29 cellular contexts compared by ENCODE assay signal in the genomic region with DNA sequence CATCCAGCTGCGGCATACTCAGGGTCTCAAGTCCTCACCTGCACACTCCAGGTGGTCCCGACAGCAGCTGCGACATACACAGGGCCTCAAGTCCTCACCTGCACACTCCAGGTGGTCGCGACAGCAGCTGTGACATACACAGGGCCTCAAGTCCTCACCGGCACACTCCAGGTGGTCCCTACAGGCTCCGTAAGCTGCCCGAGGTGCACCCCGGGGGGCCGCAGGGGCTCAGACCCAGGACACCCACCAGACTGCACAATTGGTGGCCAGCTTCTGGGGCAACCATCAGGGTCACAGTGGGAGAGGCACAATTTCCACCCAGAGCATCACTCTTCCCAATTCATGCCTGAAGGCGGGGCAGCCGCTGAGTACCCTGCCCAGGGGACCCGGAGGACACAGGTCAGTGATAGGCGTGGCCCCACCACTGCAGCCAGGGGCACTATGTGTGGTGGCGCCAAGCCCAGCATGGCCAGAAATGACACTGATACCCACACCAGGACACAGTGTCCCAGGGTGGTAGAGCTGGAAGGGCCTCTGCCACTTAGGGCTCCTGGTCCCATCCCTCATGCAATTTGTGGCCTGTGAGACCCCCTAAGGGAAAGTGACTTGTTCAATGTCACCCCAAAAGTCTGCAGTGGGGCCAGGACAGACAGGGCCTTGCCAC.
"Had no signal": no experiment of that assay in that cellular context is flagged by ENCODE, and none has a peak within 500 bp of the region (broad histone marks: within the 10 kb centered on the region; RNA-seq: fewer than 3 reads in every experiment).

No MANE protein-coding gene starts in this region.

- ATAC-seq: activated CD4-positive, CD25-positive, alpha-beta regulatory T cell treated with anti-CD3 and anti-CD28 coated beads, Interleukin-2, amount 50 U/mL, for 24 hours; activated naive CD4-positive, alpha-beta T cell treated with anti-CD3 and anti-CD28 coated beads, Interleukin-2, amount 50 U/mL, for 72 hours; activated T-cell treated with anti-CD3 and anti-CD28 coated beads, Interleukin-2, amount 50 U/mL, for 72 hours; T-helper 17 cell had no signal

- H3K27ac ChIP-seq: ascending aorta, breast epithelium, cardiac muscle cell, colonic mucosa, epithelial cell of prostate, WERI-Rb-1 had no signal

- H3K36me3 Mint-ChIP-seq: activated CD4-positive, alpha-beta memory T cell treated with anti-CD3 and anti-CD28 coated beads for 36 hours; activated naive CD4-positive, alpha-beta T cell treated with anti-CD3 and anti-CD28 coated beads, Interleukin-2, amount 10 ng/mL, durations not matched to agents 7 days and 5 days; activated naive CD4-positive, alpha-beta T cell treated with anti-CD3 and anti-CD28 coated beads, Interleukin-2, amount 50 U/mL, for 72 hours; activated naive CD8-positive, alpha-beta T cell treated with anti-CD3 and anti-CD28 coated beads, Interleukin-2, amount 10 ng/mL, durations not matched to agents 7 days and 5 days; brain had no signal

- H3K9me3 Mint-ChIP-seq: activated B cell treated with CpG ODN at 0.5 μM for 24 hours; activated CD4-positive, alpha-beta memory T cell treated with anti-CD3 and anti-CD28 coated beads for 36 hours; activated naive CD4-positive, alpha-beta T cell treated with anti-CD3 and anti-CD28 coated beads, Interleukin-2, amount 50 U/mL, for 72 hours; activated naive CD8-positive, alpha-beta T cell treated with anti-CD3 and anti-CD28 coated beads, Interleukin-2, amount 10 ng/mL, durations not matched to agents 7 days and 5 days; activated T-cell treated with anti-CD3 and anti-CD28 coated beads, Interleukin-2, amount 50 U/mL, for 24 hours; activated T-cell treated with anti-CD3 and anti-CD28 coated beads, Interleukin-2, amount 50 U/mL, for 72 hours; T-helper 2 cell treated with Interferon-gamma antibody and Interleukin-4, amounts not matched to agents 5 μg/mL and 100 μg/mL, for 36 hours had no signal

- H3K27me3 Mint-ChIP-seq: activated B cell treated with CpG ODN at 0.5 μM for 24 hours; activated CD4-positive, alpha-beta memory T cell treated with anti-CD3 and anti-CD28 coated beads for 36 hours; activated naive CD4-positive, alpha-beta T cell treated with anti-CD3 and anti-CD28 coated beads, Interleukin-2, amount 10 ng/mL, durations not matched to agents 7 days and 5 days; activated naive CD8-positive, alpha-beta T cell treated with anti-CD3 and anti-CD28 coated beads, Interleukin-2, amount 10 ng/mL, durations not matched to agents 7 days and 5 days; activated T-cell treated with anti-CD3 and anti-CD28 coated beads, Interleukin-2, amount 50 U/mL, for 24 hours; brain had no signal

- H3K36me3 ChIP-seq: ascending aorta, breast epithelium, cardiac muscle cell, colonic mucosa, WERI-Rb-1 had no signal

- H3K4me1 Mint-ChIP-seq: activated B cell treated with CpG ODN at 0.5 μM for 24 hours; activated naive CD4-positive, alpha-beta T cell treated with anti-CD3 and anti-CD28 coated beads, Interleukin-2, amount 10 ng/mL, durations not matched to agents 7 days and 5 days; activated naive CD8-positive, alpha-beta T cell treated with anti-CD3 and anti-CD28 coated beads, Interleukin-2, amount 10 ng/mL, durations not matched to agents 7 days and 5 days; T-helper 17 cell had no signal

- H3K4me1 ChIP-seq: ascending aorta, breast epithelium, colonic mucosa had no signal

- H3K27me3 ChIP-seq: ascending aorta, breast epithelium, cardiac muscle cell, colonic mucosa had no signal

- H3K4me3 ChIP-seq: ascending aorta, breast epithelium, cardiac muscle cell, colonic mucosa had no signal

- H3K9me3 ChIP-seq: ascending aorta, breast epithelium, colonic mucosa had no signal

- H3K27ac Mint-ChIP-seq: activated B cell treated with CpG ODN at 0.5 μM for 24 hours; activated CD4-positive, alpha-beta memory T cell treated with anti-CD3 and anti-CD28 coated beads for 36 hours; activated naive CD4-positive, alpha-beta T cell treated with anti-CD3 and anti-CD28 coated beads, Interleukin-2, amount 10 ng/mL, durations not matched to agents 7 days and 5 days; activated naive CD8-positive, alpha-beta T cell treated with anti-CD3 and anti-CD28 coated beads, Interleukin-2, amount 10 ng/mL, durations not matched to agents 7 days and 5 days; activated T-cell treated with anti-CD3 and anti-CD28 coated beads, Interleukin-2, amount 50 U/mL, for 24 hours; activated T-cell treated with anti-CD3 and anti-CD28 coated beads, Interleukin-2, amount 50 U/mL, for 72 hours; T-helper 17 cell; T-helper 2 cell treated with Interferon-gamma antibody and Interleukin-4, amounts not matched to agents 5 μg/mL and 100 μg/mL, for 36 hours had no signal

- H3K4me3 Mint-ChIP-seq: activated B cell treated with CpG ODN at 0.5 μM for 24 hours; activated CD4-positive, alpha-beta memory T cell treated with anti-CD3 and anti-CD28 coated beads for 36 hours; activated naive CD4-positive, alpha-beta T cell treated with anti-CD3 and anti-CD28 coated beads, Interleukin-2, amount 10 ng/mL, durations not matched to agents 7 days and 5 days; activated naive CD8-positive, alpha-beta T cell treated with anti-CD3 and anti-CD28 coated beads, Interleukin-2, amount 10 ng/mL, durations not matched to agents 7 days and 5 days; activated T-cell treated with anti-CD3 and anti-CD28 coated beads, Interleukin-2, amount 50 U/mL, for 24 hours; activated T-cell treated with anti-CD3 and anti-CD28 coated beads, Interleukin-2, amount 50 U/mL, for 72 hours; brain; T-helper 17 cell; T-helper 2 cell treated with Interferon-gamma antibody and Interleukin-4, amounts not matched to agents 5 μg/mL and 100 μg/mL, for 36 hours had no signal

- DNase-seq: activated B cell treated with CpG ODN at 0.5 μM for 24 hours; activated CD4-positive, alpha-beta memory T cell treated with anti-CD3 and anti-CD28 coated beads for 36 hours; activated CD4-positive, alpha-beta T cell treated with anti-CD3 and anti-CD28 coated beads for 48 hours; activated CD8-positive, alpha-beta memory T cell treated with anti-CD3 and anti-CD28 coated beads, Interleukin-2, amount 50 U/mL, for 48 hours; activated gamma-delta T cell; activated naive CD4-positive, alpha-beta T cell; activated naive CD4-positive, alpha-beta T cell treated with anti-CD3 and anti-CD28 coated beads, Interleukin-2, amount 10 ng/mL, durations not matched to agents 7 days and 5 days; activated naive CD8-positive, alpha-beta T cell treated with anti-CD3 and anti-CD28 coated beads, Interleukin-2, amount 10 ng/mL, durations not matched to agents 7 days and 5 days; activated T-cell treated with anti-CD3 and anti-CD28 coated beads for 4 hours; activated T-cell treated with anti-CD3 and anti-CD28 coated beads, Interleukin-2, amount 50 U/mL, for 24 hours; activated T-cell treated with anti-CD3 and anti-CD28 coated beads, Interleukin-2, amount 50 U/mL, for 72 hours; central memory CD4-positive, alpha-beta T cell; cerebellar nuclear complex; colonic mucosa; effector CD8-positive, alpha-beta T cell; foreskin fibroblast; head of caudate nucleus; T-helper 1 cell; T-helper 17 cell; T1000; WERI-Rb-1 had no signal
